In genomic region chr12:111066744-111067437, GRCh38 we compare ENCODE assay signal across 16 cellular contexts. TPM values are rescaled to one million over a fixed set of nuclear protein-coding genes. Genes with fewer than 3 reads are reported as not detected.
A peak's percentile ranks its signal among the peaks of the same experiment; 100 is the strongest.
DNase-seq lines count a peak whose midpoint lies in the region; ATAC-seq and TF ChIP-seq lines count a peak whose summit lies in the region.
"Had no signal": no experiment of that assay in that cellular context is flagged by ENCODE, and none has a peak within 500 bp of the region (broad histone marks: within the 10 kb centered on the region; RNA-seq: fewer than 3 reads in every experiment).

No MANE protein-coding gene starts in this region.

- H3K4me3 ChIP-seq in tibial artery: no peak overlapping the region

- H3K9me3 ChIP-seq in tibial artery: peaks cover 0 to 2% (median 0%) of the 10 kb centered on the region in 3 donors

- no peaks in the 10 kb centered on the region for H3K36me3 Mint-ChIP-seq in activated CD8-positive, alpha-beta T cell treated with anti-CD3 and anti-CD28 coated beads for 36 hours (ENCODE audit: low read depth)
- H3K36me3 Mint-ChIP-seq: naive B cell had no signal

- H3K27ac Mint-ChIP-seq in activated CD8-positive, alpha-beta T cell treated with anti-CD3 and anti-CD28 coated beads for 36 hours: no peak overlapping the region

- POLR2A ChIA-PET in activated CD8-positive, alpha-beta T cell treated with anti-CD3 and anti-CD28 coated beads for 36 hours (lab: Charles Lee): interaction anchor here (0.6 to 1.3 kb wide), 2 partner anchors 8 to 787 kb away, joined by 3 to 4 read pairs; no protein-coding TSS in a partner anchor

- peaks cover 0 to 19% of the 10 kb centered on the region in 2 donors for H3K27me3 ChIP-seq in tibial artery

- intact Hi-C loops in tibial artery (cut with DNase I; ENCODE audit: low total_unique reads): no loop called here
- intact Hi-C loops in activated CD8-positive, alpha-beta T cell treated with anti-CD3 and anti-CD28 coated beads for 36 hours (cut with micrococcal nuclease): no loop called here

- H3K27ac ChIP-seq in tibial artery: no peak overlapping the region

- no peaks in the 10 kb centered on the region for H3K4me1 ChIP-seq in tibial artery

- DNase-seq in COLO829 (ENCODE audit: low spot score): peak; percentile 13
- DNase-seq in HT1080 (ENCODE audit: low read depth): peak; percentile 30
- DNase-seq in iPS-NIHi7 (ENCODE audit: extremely low spot score): peak; percentile 67
- DNase-seq in tibial artery: no peak
- DNase-seq in NCI-H2029 treated with DMSO at 0.1 percent for 48 hours (lab: John Stamatoyannopoulos, UW): no peak
- DNase-seq in activated CD8-positive, alpha-beta T cell treated with anti-CD3 and anti-CD28 coated beads for 36 hours: no peak
- DNase-seq: C1 segment of cervical spinal cord, foreskin melanocyte, left cardiac atrium, MV-4-11, naive B cell, NCI-H526, SIG-M5 had no signal

- CTCF ChIA-PET in activated CD8-positive, alpha-beta T cell treated with anti-CD3 and anti-CD28 coated beads for 36 hours (lab: Charles Lee): interaction anchor here (1.0 kb wide), 1 partner anchor 463 kb away, joined by 3 read pairs; no protein-coding TSS in a partner anchor

- no peaks in the 10 kb centered on the region for H3K27me3 Mint-ChIP-seq in activated CD8-positive, alpha-beta T cell treated with anti-CD3 and anti-CD28 coated beads for 36 hours

- H3K4me1 Mint-ChIP-seq in activated CD8-positive, alpha-beta T cell treated with anti-CD3 and anti-CD28 coated beads for 36 hours (ENCODE audit: low read depth): peaks cover 11% of the 10 kb centered on the region

- no peak for TF ChIP-seq CTCF in tibial artery (IDR thresholded peaks at IDR 0.05)
- no peak for TF ChIP-seq CTCF in activated CD8-positive, alpha-beta T cell treated with anti-CD3 and anti-CD28 coated beads for 36 hours (IDR thresholded peaks at IDR 0.05)

- H3K4me3 Mint-ChIP-seq in activated CD8-positive, alpha-beta T cell treated with anti-CD3 and anti-CD28 coated beads for 36 hours: no peak overlapping the region
- H3K4me3 Mint-ChIP-seq: naive B cell had no signal

- H3K36me3 ChIP-seq in tibial artery: no peaks in the 10 kb centered on the region

- ATAC-seq in SK-N-SH treated with all-trans-retinoic acid at 6 μM for 48 hours (peak; percentile 31; the same call in 1 of the 3 replicates), HG03045 (IDR thresholded peaks at IDR 0.05; ENCODE audit: unreplicated experiment) (no peak)
- ATAC-seq in activated CD8-positive, alpha-beta T cell treated with anti-CD3 and anti-CD28 coated beads for 36 hours: no peak
- ATAC-seq: left cardiac atrium had no signal

- no peaks in the 10 kb centered on the region for H3K9me3 Mint-ChIP-seq in activated CD8-positive, alpha-beta T cell treated with anti-CD3 and anti-CD28 coated beads for 36 hours

TF ChIP-seq in SK-N-SH treated with all-trans-retinoic acid at 6 μM for 48 hours, 23 proteins besides CTCF, POLR2A, EP300 and RAD21:
- TF ChIP-seq ZNF70 (CRISPR knock-in tag; IDR thresholded peaks at IDR 0.05) (no peak), ZC3H10 (CRISPR knock-in tag; IDR thresholded peaks at IDR 0.05) (no peak), ESRRG (CRISPR knock-in tag; IDR thresholded peaks at IDR 0.05) (no peak), ZNF8 (CRISPR knock-in tag; IDR thresholded peaks at IDR 0.05) (no peak), BACH2 (CRISPR knock-in tag; IDR thresholded peaks at IDR 0.05; ENCODE audit: borderline replicate concordance) (no peak), TOX (CRISPR knock-in tag; IDR thresholded peaks at IDR 0.05; ENCODE audit: borderline replicate concordance) (no peak), SNAI2 (CRISPR knock-in tag; IDR thresholded peaks at IDR 0.05) (no peak), ZNF565 (CRISPR knock-in tag; conservative IDR thresholded peaks at IDR 0.05; ENCODE audit: low read depth) (no peak), ARNTL (CRISPR knock-in tag; IDR thresholded peaks at IDR 0.05; ENCODE audit: borderline replicate concordance, low read depth) (no peak), TSHZ2 (CRISPR knock-in tag; IDR thresholded peaks at IDR 0.05) (no peak), PPARA (CRISPR knock-in tag; IDR thresholded peaks at IDR 0.05; ENCODE audit: borderline replicate concordance) (no peak), CSRNP3 (CRISPR knock-in tag; IDR thresholded peaks at IDR 0.05) (no peak), ZFP3 (CRISPR knock-in tag; IDR thresholded peaks at IDR 0.05) (no peak), ISL1 (CRISPR knock-in tag; IDR thresholded peaks at IDR 0.05) (no peak)
TF ChIP-seq in SK-N-SH treated with all-trans-retinoic acid at 6 μM for 48 hours: peak in this region for 0.

RNA-seq across cellular contexts. Expression of gene CUX2, which starts 32.9 kb away (rescaled TPM):
- not detected in 2 replicates for total RNA-seq in HT1080 (2014; rRNA removed; shearing (Covaris generic))
- polyA plus RNA-seq in HT1080 (2015; cell fraction: cytosol; rRNA removed): not detected in 2 replicates
- not detected in 2 replicates for polyA plus RNA-seq in HT1080 (2015; cell fraction: nucleus; rRNA removed)
- total RNA-seq in activated CD8-positive, alpha-beta T cell treated with anti-CD3 and anti-CD28 coated beads for 36 hours: under 1 TPM; 0.13 to 0.14 TPM
- total RNA-seq: renal cortical epithelial cell had no signal

Comparison
In these comparisons a context has a peak if more than half of its experiments do, and no peak if none do; other contexts are left out.
1. DNase-seq: peak in COLO829 (single experiment), HT1080 (single experiment) and iPS-NIHi7 (single experiment); none in tibial artery (0 of 2), NCI-H2029 treated with DMSO at 0.1 percent for 48 hours (single experiment) and activated CD8-positive, alpha-beta T cell treated with anti-CD3 and anti-CD28 coated beads for 36 hours (single experiment).